In the genomic region with DNA sequence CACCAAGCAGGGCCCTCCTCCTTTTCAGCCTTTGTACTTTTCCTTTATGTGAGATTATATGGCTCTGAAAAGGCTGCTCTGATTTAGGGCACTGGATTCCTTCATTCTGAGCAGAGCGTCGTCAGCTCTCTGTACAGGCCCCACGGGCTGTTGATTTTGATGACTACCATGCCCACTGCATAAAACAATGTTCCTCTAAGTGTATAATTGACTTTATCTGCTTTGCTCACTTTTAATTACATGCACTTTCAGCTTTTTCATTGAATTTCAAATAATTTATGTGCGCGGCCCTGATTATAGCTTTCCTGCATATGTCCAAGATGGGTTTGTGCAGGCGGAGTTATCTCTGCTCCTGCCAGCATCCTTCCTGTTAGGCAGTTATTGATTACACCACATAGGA, we compare ENCODE assay signal across 1 cellular context.
A peak's percentile ranks its signal among the peaks of the same experiment; 100 is the strongest.
TF ChIP-seq lines count a peak whose summit lies in the region.

No MANE protein-coding gene starts in this region.

TF ChIP-seq in SK-N-SH treated with all-trans-retinoic acid at 6 μM for 48 hours, 23 proteins besides CTCF, POLR2A, EP300 and RAD21 (continued from another document):
- TF ChIP-seq CREB5 (CRISPR knock-in tag; IDR thresholded peaks at IDR 0.05; ENCODE audit: low read depth) = no peak
- TF ChIP-seq TCF4 (CRISPR knock-in tag; IDR thresholded peaks at IDR 0.05; ENCODE audit: borderline replicate concordance) = peak; percentile 97
